Comparison of ENCODE assay signal across 30 cellular contexts in the genomic region with DNA sequence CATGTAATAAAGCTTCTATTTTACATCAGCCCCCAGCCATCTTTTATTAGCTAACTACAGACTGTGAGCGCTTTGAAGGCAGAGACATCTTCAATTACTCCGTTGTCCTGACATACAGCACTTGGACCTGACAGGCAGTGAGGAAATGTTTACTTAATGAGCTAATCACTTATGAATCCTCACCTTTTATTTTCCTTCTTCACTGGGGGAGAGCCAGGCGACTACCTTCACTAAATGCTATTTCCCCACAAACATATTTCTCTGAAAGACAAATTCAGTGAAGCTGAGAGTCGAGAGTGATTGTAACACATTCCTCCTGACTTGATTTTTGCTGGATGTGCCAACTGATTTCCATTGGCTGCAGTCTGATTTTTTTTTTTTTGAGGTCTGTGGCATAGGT.
DNase-seq lines count a peak whose midpoint lies in the region; ATAC-seq, FAIRE-seq and TF ChIP-seq lines count a peak whose summit lies in the region.
"Had no signal": no experiment of that assay in that cellular context is flagged by ENCODE, and none has a peak within 500 bp of the region (broad histone marks: within the 10 kb centered on the region; RNA-seq: fewer than 3 reads in every experiment).

No MANE protein-coding gene starts in this region.

- peaks cover 36% of the 10 kb centered on the region for H3K4me1 ChIP-seq in GM23248 (ENCODE audit: insufficient read depth)
- peaks cover 44% of the 10 kb centered on the region for H3K4me1 ChIP-seq in RWPE2 (ENCODE audit: insufficient read depth, poor library complexity, severe bottlenecking)
- H3K4me1 ChIP-seq: gastrocnemius medialis, tibial nerve had no signal

- DNase-seq in GM23248 (no peak), RWPE2 (ENCODE audit: low spot score) (no peak), epithelial cell of prostate (ENCODE audit: low read depth, low spot score) (peak; percentile 36), urothelium cell line (ENCODE audit: low spot score) (peak; percentile 30), NCI-H524 treated with DMSO at 0.1 percent for 48 hours (lab: John Stamatoyannopoulos, UW) (no peak)
- DNase-seq in activated T-cell treated with anti-CD3 and anti-CD28 coated beads, Interleukin-2, amount 50 U/mL, for 24 hours: no peak
- DNase-seq in activated CD4-positive, alpha-beta memory T cell treated with anti-CD3 and anti-CD28 coated beads for 36 hours: no peak
- DNase-seq: activated effector memory CD4-positive, alpha-beta T cell treated with Interleukin-2 at 50 U/mL for 16 hours; amygdala; Calu3; caudate nucleus; cortex of kidney; DND-41; esophagus squamous epithelium; gastrocnemius medialis; left cardiac atrium; mucosa of descending colon; natural killer cell; NCI-H146; NCI-H446 treated with DMSO at 0.1 percent for 48 hours; occipital lobe; SHP77 treated with DMSO at 0.1 percent for 48 hours; stimulated activated CD4-positive, alpha-beta T cell treated with anti-CD3 and anti-CD28 coated beads, Interleukin-4, amount 100 ng/mL, for 24 hours; SW 1271 had no signal

- H3K36me3 Mint-ChIP-seq in activated T-cell treated with anti-CD3 and anti-CD28 coated beads, Interleukin-2, amount 50 U/mL, for 24 hours (ENCODE audit: low read depth): no peaks in the 10 kb centered on the region
- no peaks in the 10 kb centered on the region for H3K36me3 Mint-ChIP-seq in activated CD4-positive, alpha-beta memory T cell treated with anti-CD3 and anti-CD28 coated beads for 36 hours
- H3K36me3 Mint-ChIP-seq: activated naive CD4-positive, alpha-beta T cell treated with anti-CD3 and anti-CD28 coated beads, Interleukin-2, amount 50 U/mL, for 72 hours; CD14-positive monocyte; natural killer cell had no signal

- H4K20me1 ChIP-seq in GM23248 (ENCODE audit: insufficient read depth): no peaks in the 10 kb centered on the region

- TF ChIP-seq CTCF in RWPE2 (IDR thresholded peaks at IDR 0.05; ENCODE audit: poor library complexity, severe bottlenecking): no peak

- CTCF ChIA-PET in activated CD4-positive, alpha-beta memory T cell treated with anti-CD3 and anti-CD28 coated beads for 36 hours (lab: Charles Lee): no interaction called here

- 59 to 68% methylated on average over 4 of the region's 4 CpGs for WGBS in GM23248 (ENCODE audit: low coverage in 1 of 2, low lambda C conversion rate in 2 of 2, missing lambda C conversion rate in 2 of 2), 2 experiments

- H3K36me3 ChIP-seq in GM23248 (ENCODE audit: low read depth): no peaks in the 10 kb centered on the region
- H3K36me3 ChIP-seq in RWPE2 (ENCODE audit: low read depth): no peaks in the 10 kb centered on the region
- H3K36me3 ChIP-seq: esophagus squamous epithelium, gastrocnemius medialis, tibial nerve had no signal

- no peak overlapping the region for H3K27ac Mint-ChIP-seq in activated T-cell treated with anti-CD3 and anti-CD28 coated beads, Interleukin-2, amount 50 U/mL, for 24 hours
- no peak overlapping the region for H3K27ac Mint-ChIP-seq in activated CD4-positive, alpha-beta memory T cell treated with anti-CD3 and anti-CD28 coated beads for 36 hours
- H3K27ac Mint-ChIP-seq: activated naive CD4-positive, alpha-beta T cell treated with anti-CD3 and anti-CD28 coated beads, Interleukin-2, amount 50 U/mL, for 72 hours; CD14-positive monocyte; natural killer cell had no signal

- H2AFZ ChIP-seq in GM23248: no peak overlapping the region
- H2AFZ ChIP-seq: hepatocyte, PC-9 had no signal

- H3K27me3 Mint-ChIP-seq in activated T-cell treated with anti-CD3 and anti-CD28 coated beads, Interleukin-2, amount 50 U/mL, for 24 hours: peaks cover 23% of the 10 kb centered on the region
- H3K27me3 Mint-ChIP-seq in activated CD4-positive, alpha-beta memory T cell treated with anti-CD3 and anti-CD28 coated beads for 36 hours: peaks cover 24% of the 10 kb centered on the region

- H3K9me2 ChIP-seq in GM23248 (ENCODE audit: insufficient read depth): no peaks in the 10 kb centered on the region

- no peaks in the 10 kb centered on the region for H3K9me3 Mint-ChIP-seq in activated T-cell treated with anti-CD3 and anti-CD28 coated beads, Interleukin-2, amount 50 U/mL, for 24 hours
- no peaks in the 10 kb centered on the region for H3K9me3 Mint-ChIP-seq in activated CD4-positive, alpha-beta memory T cell treated with anti-CD3 and anti-CD28 coated beads for 36 hours
- H3K9me3 Mint-ChIP-seq: activated naive CD4-positive, alpha-beta T cell treated with anti-CD3 and anti-CD28 coated beads, Interleukin-2, amount 50 U/mL, for 72 hours; CD14-positive monocyte; natural killer cell had no signal

- H3K27me3 ChIP-seq in GM23248 (replicated peaks; ENCODE audit: insufficient read depth) (no peaks in the 10 kb centered on the region; the same call in 1 of the 2 replicates), RWPE2 (ENCODE audit: insufficient read depth, poor library complexity, severe bottlenecking) (no peaks in the 10 kb centered on the region)
- H3K27me3 ChIP-seq: esophagus squamous epithelium, gastrocnemius medialis, hepatocyte, tibial nerve had no signal

- no peak overlapping the region for H3K4me3 ChIP-seq in GM23248
- H3K4me3 ChIP-seq in RWPE2 (ENCODE audit: severe bottlenecking): no peak overlapping the region
- H3K4me3 ChIP-seq: esophagus squamous epithelium, gastrocnemius medialis, hepatocyte, lung, mucosa of descending colon, PC-9, tibial nerve had no signal

- no peaks in the 10 kb centered on the region for H3K4me1 Mint-ChIP-seq in activated T-cell treated with anti-CD3 and anti-CD28 coated beads, Interleukin-2, amount 50 U/mL, for 24 hours (ENCODE audit: low read depth)
- no peaks in the 10 kb centered on the region for H3K4me1 Mint-ChIP-seq in activated CD4-positive, alpha-beta memory T cell treated with anti-CD3 and anti-CD28 coated beads for 36 hours (ENCODE audit: low read depth)
- H3K4me1 Mint-ChIP-seq: CD14-positive monocyte had no signal

- peaks cover 34% of the 10 kb centered on the region for H3F3A ChIP-seq in GM23248 (ENCODE audit: insufficient read depth)

- H3K9me3 ChIP-seq in GM23248 (ENCODE audit: low read depth): no peaks in the 10 kb centered on the region
- H3K9me3 ChIP-seq in RWPE2 (ENCODE audit: severe bottlenecking): no peaks in the 10 kb centered on the region
- H3K9me3 ChIP-seq: esophagus squamous epithelium, gastrocnemius medialis, mucosa of descending colon, tibial nerve had no signal

- H3K4me2 ChIP-seq in GM23248 (ENCODE audit: unreplicated experiment): peak overlapping the region; percentile 13
- H3K4me2 ChIP-seq: hepatocyte, PC-9 had no signal

- in situ Hi-C loops in GM23248 (cut with MboI): no loop called here

- H3K9ac ChIP-seq in GM23248: no peak overlapping the region

- no peak for FAIRE-seq in urothelium cell line (lab: Jason Lieb, UNC)

- no peak overlapping the region for H3K4me3 Mint-ChIP-seq in activated T-cell treated with anti-CD3 and anti-CD28 coated beads, Interleukin-2, amount 50 U/mL, for 24 hours
- no peak overlapping the region for H3K4me3 Mint-ChIP-seq in activated CD4-positive, alpha-beta memory T cell treated with anti-CD3 and anti-CD28 coated beads for 36 hours
- H3K4me3 Mint-ChIP-seq: CD14-positive monocyte, natural killer cell had no signal

- POLR2A ChIA-PET in activated CD4-positive, alpha-beta memory T cell treated with anti-CD3 and anti-CD28 coated beads for 36 hours (lab: Charles Lee): no interaction called here

- intact Hi-C loops in activated CD4-positive, alpha-beta memory T cell treated with anti-CD3 and anti-CD28 coated beads for 36 hours (cut with micrococcal nuclease): no loop called here

- H3K27ac ChIP-seq in GM23248 (no peak overlapping the region), RWPE2 (ENCODE audit: poor library complexity, severe bottlenecking) (peak overlapping the region; percentile 65), epithelial cell of prostate (peak overlapping the region; percentile 41)
- H3K27ac ChIP-seq: gastrocnemius medialis, hepatocyte, PC-9, tibial nerve had no signal

- H3K79me2 ChIP-seq in GM23248 (ENCODE audit: insufficient read depth): no peaks in the 10 kb centered on the region
- H3K79me2 ChIP-seq: hepatocyte had no signal

- ATAC-seq in RWPE2 (ENCODE audit: low read depth): peak; percentile 69
- ATAC-seq: activated naive CD4-positive, alpha-beta T cell treated with anti-CD3 and anti-CD28 coated beads, Interleukin-2, amount 50 U/mL, for 72 hours; gastrocnemius medialis; mucosa of descending colon; natural killer cell had no signal

Comparison
In these comparisons a context has a peak if more than half of its experiments do, and no peak if none do; other contexts are left out.
1. DNase-seq: peak in epithelial cell of prostate (single experiment) and urothelium cell line (single experiment); none in GM23248 (single experiment), RWPE2 (single experiment), activated T-cell treated with anti-CD3 and anti-CD28 coated beads, Interleukin-2, amount 50 U/mL, for 24 hours (single experiment), NCI-H524 treated with DMSO at 0.1 percent for 48 hours (single experiment) and activated CD4-positive, alpha-beta memory T cell treated with anti-CD3 and anti-CD28 coated beads for 36 hours (single experiment).